In genomic region chr17:75839942-75840778, GRCh38 we compare ENCODE assay signal across 1 cellular context.
TF ChIP-seq lines count a peak whose summit lies in the region.

No MANE protein-coding gene starts in this region.

TF ChIP-seq in K562, 482 proteins besides CTCF, POLR2A, EP300 and RAD21:
- 0 out of 2 replicates have a peak, but pooled peaks have one; percentile 29 for TF ChIP-seq POLR2G (IDR thresholded peaks at IDR 0.05; ENCODE audit: low read depth, low read length)
- no peak for TF ChIP-seq ZNF121 (CRISPR knock-in tag; conservative IDR thresholded peaks at IDR 0.05)
- no peak for TF ChIP-seq KHSRP (IDR thresholded peaks at IDR 0.05)
- TF ChIP-seq RBFOX2 (IDR thresholded peaks at IDR 0.05; ENCODE audit: low read depth, low read length): peak; percentile 73
